24 cellular contexts compared by ENCODE assay signal in the genomic region with DNA sequence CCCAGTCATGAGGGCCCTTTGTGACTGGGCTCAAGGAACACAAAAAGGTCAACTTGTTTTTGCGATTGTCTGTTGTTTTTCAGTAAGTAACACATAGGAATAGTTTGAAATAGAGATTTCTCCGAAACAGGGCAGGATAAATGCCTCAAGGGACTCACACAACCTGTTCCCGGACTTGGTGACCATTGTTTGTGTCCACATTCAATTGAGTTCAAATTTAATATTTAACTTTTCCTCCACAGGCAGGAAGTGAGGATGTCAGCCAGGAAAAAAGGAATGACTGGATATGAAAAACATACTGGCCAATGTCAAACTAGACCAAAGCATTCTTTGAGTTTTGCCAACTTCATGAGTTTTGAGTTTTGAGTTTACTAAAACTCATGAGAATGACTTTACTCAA.
"Had no signal": no experiment of that assay in that cellular context is flagged by ENCODE, and none has a peak within 500 bp of the region (broad histone marks: within the 10 kb centered on the region; RNA-seq: fewer than 3 reads in every experiment).

No MANE protein-coding gene starts in this region.

- H3K4me3 ChIP-seq: heart left ventricle, prostate gland, suprapubic skin, tibial artery had no signal

- FAIRE-seq: astrocyte had no signal

- ATAC-seq: esophagus mucosa; heart left ventricle; natural killer cell treated with Interleukin-12 subunit alpha and Interleukin-12 subunit beta and Interleukin-15 and Interleukin-18, amount 100 ng/mL, for 72 hours; stimulated activated naive B cell treated with anti-CD40 and anti-IgM and Interleukin-4, amounts not matched to agents 10 μg/mL and 1 μg/mL and 100 μg/mL, for 72 hours had no signal

- H3K27me3 ChIP-seq: suprapubic skin had no signal

- DNase-seq: activated CD4-positive, alpha-beta memory T cell treated with anti-CD3 and anti-CD28 coated beads for 36 hours; activated CD4-positive, alpha-beta T cell treated with anti-CD3 and anti-CD28 coated beads, Interleukin-2, amount 10 ng/mL, durations not matched to agents 24 days and 14 days; activated CD4-positive, CD25-positive, alpha-beta regulatory T cell treated with anti-CD3 and anti-CD28 coated beads, Interleukin-2, amount 50 U/mL, for 72 hours; activated CD8-positive, alpha-beta memory T cell treated with anti-CD3 and anti-CD28 coated beads, Interleukin-2, amount 50 U/mL, for 48 hours; activated gamma-delta T cell; activated naive CD4-positive, alpha-beta T cell treated with anti-CD3 and anti-CD28 coated beads, Interleukin-2, amount 10 ng/mL, durations not matched to agents 7 days and 5 days; activated naive CD8-positive, alpha-beta T cell treated with anti-CD3 and anti-CD28 coated beads, Interleukin-2, amount 10 ng/mL, durations not matched to agents 7 days and 5 days; activated T-cell treated with anti-CD3 and anti-CD28 coated beads, Interleukin-2, amount 50 U/mL, for 24 hours; caudate nucleus; cortex of kidney; foreskin fibroblast; heart left ventricle; kidney glomerular epithelial cell; midbrain; stimulated activated CD4-positive, alpha-beta T cell treated with anti-CD3 and anti-CD28 coated beads, Interleukin-15, amount 100 ng/mL, for 24 hours; stimulated activated CD4-positive, alpha-beta T cell treated with anti-CD3 and anti-CD28 coated beads, Interleukin-2, amount 100 ng/mL, for 24 hours; stimulated activated naive B cell treated with anti-CD40 and anti-IgM and Interleukin-4, amounts not matched to agents 10 μg/mL and 1 μg/mL and 100 μg/mL, for 72 hours; tibial artery; WERI-Rb-1 had no signal

- H3K9me3 ChIP-seq: heart left ventricle, prostate gland, suprapubic skin, tibial artery had no signal

- H3K36me3 ChIP-seq: heart left ventricle, prostate gland, suprapubic skin, tibial artery, WERI-Rb-1 had no signal

- H3K4me1 ChIP-seq: heart left ventricle, prostate gland, suprapubic skin, tibial artery had no signal

- H3K27ac ChIP-seq: heart left ventricle, prostate gland, suprapubic skin, tibial artery, WERI-Rb-1 had no signal
